ENCODE assay signal across 8 cellular contexts in genomic region chr1:16644179-16645043, GRCh38. TPM values are rescaled to one million over a fixed set of nuclear protein-coding genes. Genes with fewer than 3 reads are reported as not detected.
DNase-seq lines count a peak whose midpoint lies in the region; ATAC-seq and TF ChIP-seq lines count a peak whose summit lies in the region.

No MANE protein-coding gene starts in this region.

- H3K9me3 Mint-ChIP-seq in H9: no peaks in the 10 kb centered on the region
- no peaks in the 10 kb centered on the region for H3K9me3 Mint-ChIP-seq in neural crest cell

- H3K9me3 ChIP-seq in H9 (ENCODE audit: control insufficient read depth, low read depth, low read length): no peaks in the 10 kb centered on the region
- no peaks in the 10 kb centered on the region for H3K9me3 ChIP-seq in Loucy (ENCODE audit: insufficient read depth, low read depth, low read length)
- H3K9me3 ChIP-seq in stomach: no peaks in the 10 kb centered on the region

- peaks cover 4% of the 10 kb centered on the region; the same call in 1 of the 2 replicates for H3K4me1 ChIP-seq in H9 (ENCODE audit: insufficient read depth, low read length)
- peaks cover 24% of the 10 kb centered on the region for H3K4me1 ChIP-seq in Loucy (ENCODE audit: insufficient read depth, low read length, poor library complexity, severe bottlenecking)
- no peaks in the 10 kb centered on the region for H3K4me1 ChIP-seq in foreskin keratinocyte
- H3K4me1 ChIP-seq in stomach: peaks cover 27 to 60% (median 45%) of the 10 kb centered on the region in 4 donors

- H3K4me3 Mint-ChIP-seq in H9 (no peak overlapping the region), neural crest cell (no peak overlapping the region)

- no peaks in the 10 kb centered on the region for H3K9me2 ChIP-seq in Loucy (replicated peaks; ENCODE audit: low read depth, low read length)

- ATAC-seq in foreskin keratinocyte: peak; percentile 56

- H2AFZ ChIP-seq in H9 (ENCODE audit: low read length) (no peak overlapping the region), Loucy (ENCODE audit: low read length) (peak overlapping the region; percentile 89)

- peak overlapping the region; percentile 66 for H3K9ac ChIP-seq in H9 (ENCODE audit: extremely low read depth, insufficient read length, low read length)
- peak overlapping the region; percentile 92 for H3K9ac ChIP-seq in Loucy (ENCODE audit: low read depth, low read length, poor library complexity, severe bottlenecking)

- H3K4me3 ChIP-seq in Loucy (ENCODE audit: low read length, poor library complexity, severe bottlenecking) (peak overlapping the region; percentile 88), stomach (peak overlapping the region; percentile 60 to 86 (median 70))

- H3K36me3 ChIP-seq in Loucy (ENCODE audit: insufficient read depth, low read length): no peaks in the 10 kb centered on the region
- peaks cover 0 to 20% (median 3%) of the 10 kb centered on the region in 4 donors for H3K36me3 ChIP-seq in stomach

- H3K4me2 ChIP-seq in H9 (ENCODE audit: insufficient read depth, insufficient read length, low read length) (peak overlapping the region; percentile 81), Loucy (ENCODE audit: low read depth, low read length, poor library complexity, severe bottlenecking) (peak overlapping the region; percentile 73)

- intact Hi-C loops in stomach (cut with DNase I; ENCODE audit: low total_unique reads): no loop called here

- no peak overlapping the region for H2BK5ac ChIP-seq in H9 (ENCODE audit: insufficient read length, low read length)

- no peak overlapping the region for H2BK20ac ChIP-seq in H9 (ENCODE audit: low read depth, low read length, poor library complexity, severe bottlenecking)

- no peaks in the 10 kb centered on the region for H4K20me1 ChIP-seq in H9 (ENCODE audit: control insufficient read depth, insufficient read depth, insufficient read length)
- peaks cover 3% of the 10 kb centered on the region for H4K20me1 ChIP-seq in Loucy (ENCODE audit: insufficient read depth, low read length, poor library complexity, severe bottlenecking)

- H3K36me3 Mint-ChIP-seq in H9 (ENCODE audit: insufficient read depth in 1 of 3, low read depth in 3 of 3): no peaks in the 10 kb centered on the region
- no peaks in the 10 kb centered on the region for H3K36me3 Mint-ChIP-seq in neural crest cell (ENCODE audit: low read depth)

- H3K27ac ChIP-seq in H9 (ENCODE audit: insufficient read length, low read depth, low read length): no peak overlapping the region
- H3K27ac ChIP-seq in RWPE1: peak overlapping the region; percentile 75
- peak overlapping the region; percentile 61 for H3K27ac ChIP-seq in foreskin keratinocyte
- H3K27ac ChIP-seq in stomach: peak overlapping the region; percentile 72 to 92 (median 85)

- no peak overlapping the region for H4K91ac ChIP-seq in H9 (ENCODE audit: insufficient read length, low read depth, low read length)

- peak overlapping the region; percentile 44 for H3K18ac ChIP-seq in H9 (ENCODE audit: insufficient read length, low read depth, low read length)

- H3K27me3 ChIP-seq in H9 (ENCODE audit: insufficient read depth, low read length) (no peaks in the 10 kb centered on the region; the same call in 1 of the 2 replicates), Loucy (ENCODE audit: insufficient read depth, low read length, poor library complexity, severe bottlenecking) (no peaks in the 10 kb centered on the region), foreskin keratinocyte (peaks cover 3% of the 10 kb centered on the region), stomach (peaks cover 0 to 20% (median 0%) of the 10 kb centered on the region in 3 donors)

- peak overlapping the region; percentile 72 for H3K14ac ChIP-seq in H9 (ENCODE audit: insufficient read depth, low read length)

- peak; percentile 82 for DNase-seq in GF-D8 (lab: John Stamatoyannopoulos, UW)
- DNase-seq in H9: peak; percentile 99
- DNase-seq in RWPE1 (ENCODE audit: low spot score): peak; percentile 94
- peak; percentile 97 for DNase-seq in activated effector memory CD4-positive, alpha-beta T cell treated with Interleukin-2 at 50 U/mL for 16 hours
- DNase-seq in foreskin keratinocyte: peak; percentile 92 to 95
- DNase-seq in neural crest cell (ENCODE audit: low read depth, low spot score): peak; percentile 100
- peak; percentile 99 for DNase-seq in stomach

- no peak for TF ChIP-seq EP300 in stomach (IDR thresholded peaks at IDR 0.05)

- no peak for TF ChIP-seq POLR2A in stomach (IDR thresholded peaks at IDR 0.05)

- POLR2A ChIA-PET in RWPE1 (lab: Yijun Ruan, JAX; ENCODE audit: low non-redundant PET): interaction anchor here (0.6 kb wide), 1 partner anchor 962 kb away, joined by 3 read pairs; no protein-coding TSS in a partner anchor

- CTCF ChIA-PET in RWPE1 (lab: Yijun Ruan, JAX): interaction anchor here (0.6 kb wide), 1 partner anchor 10 kb away, joined by 5 read pairs; no protein-coding TSS in a partner anchor

- H3F3A ChIP-seq in Loucy (ENCODE audit: low read depth): no peaks in the 10 kb centered on the region

- peaks cover 14% of the 10 kb centered on the region for H3K23me2 ChIP-seq in H9 (ENCODE audit: insufficient read length, low read depth, low read length, poor library complexity, severe bottlenecking)

- H2BK15ac ChIP-seq in H9 (ENCODE audit: low read depth, low read length): no peak overlapping the region

- H2BK120ac ChIP-seq in H9 (ENCODE audit: low read depth, low read length, poor library complexity, severe bottlenecking): no peak overlapping the region

- no peak overlapping the region for H3K4ac ChIP-seq in H9 (ENCODE audit: low read depth, low read length)

- WGBS in H9 (ENCODE audit: extremely low coverage, insufficient read length, low lambda C conversion rate): no CpG with 5 or more reads among the region's 71 CpGs
- WGBS in stomach, 5 donors: 1% methylated on average over 71 of the region's 71 CpGs

- no peak overlapping the region for H4K5ac ChIP-seq in H9 (ENCODE audit: insufficient read length, low read depth, low read length)

- no peak overlapping the region for H2BK12ac ChIP-seq in H9 (ENCODE audit: insufficient read length, low read depth, low read length)

- H3K27me3 Mint-ChIP-seq in H9 (ENCODE audit: low read depth) (peaks cover 20% of the 10 kb centered on the region), neural crest cell (ENCODE audit: low read depth) (peaks cover 7% of the 10 kb centered on the region)

- H3K4me1 Mint-ChIP-seq in H9: no peaks in the 10 kb centered on the region
- H3K4me1 Mint-ChIP-seq in neural crest cell: no peaks in the 10 kb centered on the region

- H2AK5ac ChIP-seq in H9 (ENCODE audit: insufficient read length, low read length): no peak overlapping the region

- no peak overlapping the region for H3K27ac Mint-ChIP-seq in H9
- no peak overlapping the region for H3K27ac Mint-ChIP-seq in neural crest cell (ENCODE audit: unreplicated experiment)

- no peak overlapping the region for H3T11ph ChIP-seq in H9 (ENCODE audit: low read length)

- H3K56ac ChIP-seq in H9 (ENCODE audit: insufficient read length, low read depth, low read length): no peak overlapping the region

- H3K23ac ChIP-seq in H9 (ENCODE audit: insufficient read length, low read depth, low read length): no peak overlapping the region

- no peaks in the 10 kb centered on the region for H3K79me1 ChIP-seq in H9 (ENCODE audit: insufficient read depth, low read depth, low read length, poor library complexity, severe bottlenecking)

- H4K8ac ChIP-seq in H9 (replicated peaks; ENCODE audit: insufficient read length, low read depth, low read length): no peak overlapping the region

- TF ChIP-seq CTCF in H9 (conservative IDR thresholded peaks at IDR 0.05) (peak; percentile 66), Loucy (conservative IDR thresholded peaks at IDR 0.05; ENCODE audit: low read length) (peak; percentile 61), RWPE1 (conservative IDR thresholded peaks at IDR 0.05; ENCODE audit: low read depth) (no peak), foreskin keratinocyte (conservative IDR thresholded peaks at IDR 0.05) (peak; percentile 59), neural crest cell (conservative IDR thresholded peaks at IDR 0.05) (peak; percentile 67), stomach (IDR thresholded peaks at IDR 0.05) (peak in 3 of 7 experiments; percentile 14 to 69 (median 48))

- H3K79me2 ChIP-seq in H9 (ENCODE audit: insufficient read depth, low read length): no peaks in the 10 kb centered on the region
- H3K79me2 ChIP-seq in Loucy (ENCODE audit: insufficient read depth, low read length): peaks cover 41% of the 10 kb centered on the region

RNA-seq across cellular contexts. Expression of gene RNU1-3, which starts 22.3 kb away (rescaled TPM):
- 1,874 and 2,051 TPM in 2 replicates for total RNA-seq in H9 (2021)
- total RNA-seq in foreskin keratinocyte: 2,556 and 4,441 TPM in 2 replicates
- polyA plus RNA-seq in foreskin keratinocyte: not detected in 2 replicates
- total RNA-seq in neural crest cell: 2,478 and 3,042 TPM in 2 replicates
- 1,000 to 10,000 TPM in 1 of 5 donors, under 1 TPM in 4; under 0.01 to 9,966 (median under 0.01) TPM for total RNA-seq in stomach
- not detected for polyA plus RNA-seq in stomach

RNA-seq across cellular contexts. Expression of gene NBPF1, which starts 31.0 kb away (rescaled TPM):
- total RNA-seq in H9 (2021) (27.7 and 29.3 TPM in 2 replicates), foreskin keratinocyte (19.1 and 25.5 TPM in 2 replicates), neural crest cell (124 and 129 TPM in 2 replicates), stomach (10 to 100 TPM; 19.2 to 66.6 (median 35.6) TPM)
- polyA plus RNA-seq in foreskin keratinocyte (3.9 and 4.2 TPM in 2 replicates), stomach (1 to 10 TPM; 3.3 to 8.8 (median 7.5) TPM)
